In the genomic region with DNA sequence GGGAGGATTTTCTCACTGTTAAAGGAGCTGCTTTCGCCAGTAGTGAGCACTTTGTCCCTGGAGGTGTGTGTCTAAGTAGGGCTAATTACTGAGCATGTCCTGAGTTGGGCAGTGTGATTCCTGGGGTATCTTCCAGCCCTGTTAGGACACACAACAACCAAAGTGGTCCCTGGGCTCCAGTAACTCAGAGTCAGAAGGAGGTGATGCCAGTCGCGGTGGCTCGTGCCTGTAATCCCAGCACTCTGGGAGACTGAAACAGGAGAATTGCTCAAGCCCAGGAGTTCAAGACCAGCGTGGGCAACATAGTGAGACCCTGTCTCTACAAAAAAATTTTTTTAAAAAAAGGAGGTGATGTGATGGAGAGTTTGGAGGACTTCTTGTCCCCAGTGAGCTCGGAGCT, we compare ENCODE assay signal across 20 cellular contexts. TPM values are rescaled to one million over a fixed set of nuclear protein-coding genes. Genes with fewer than 3 reads are reported as not detected.
"Had no signal": no experiment of that assay in that cellular context is flagged by ENCODE, and none has a peak within 500 bp of the region (broad histone marks: within the 10 kb centered on the region; RNA-seq: fewer than 3 reads in every experiment).

No MANE protein-coding gene starts in this region.

- H3K27me3 ChIP-seq: brain microvascular endothelial cell, esophagus muscularis mucosa, gastroesophageal sphincter, heart right ventricle, left lung, upper lobe of left lung had no signal

- H3K27ac ChIP-seq: brain microvascular endothelial cell, esophagus muscularis mucosa, gastroesophageal sphincter, prostate gland, thoracic aorta had no signal

- H3K9me3 Mint-ChIP-seq: central memory CD8-positive, alpha-beta T cell; neural crest cell had no signal

- ATAC-seq: gastroesophageal sphincter, heart right ventricle, left lung had no signal

- FAIRE-seq: endothelial cell of umbilical vein had no signal

- H3K4me3 Mint-ChIP-seq: central memory CD8-positive, alpha-beta T cell; neural crest cell had no signal

- H3K9me3 ChIP-seq: esophagus muscularis mucosa, gastroesophageal sphincter, heart right ventricle, left lung, prostate gland, thoracic aorta, upper lobe of left lung had no signal

- H3K4me3 ChIP-seq: esophagus muscularis mucosa, gastroesophageal sphincter, heart right ventricle, left lung, prostate gland, skin epidermis, thoracic aorta, upper lobe of left lung had no signal

- DNase-seq: activated T-cell treated with anti-CD3 and anti-CD28 coated beads, Interleukin-2, amount 50 U/mL, for 48 hours; aorta; brain microvascular endothelial cell; cortex of kidney; effector CD4-positive, alpha-beta T cell; heart right ventricle; mammary epithelial cell had no signal

- H3K27me3 Mint-ChIP-seq: central memory CD8-positive, alpha-beta T cell had no signal

- H3K4me1 ChIP-seq: prostate gland had no signal

RNA-seq across cellular contexts. Expression of a gene that starts 50.3 kb away (rescaled TPM):
- total RNA-seq: aorta, endothelial cell of umbilical vein, heart right ventricle, kidney epithelial cell, left lung, mammary epithelial cell, neural crest cell, osteocyte, right cardiac atrium had no signal
- polyA plus RNA-seq: aorta, endothelial cell of umbilical vein, heart right ventricle, mammary epithelial cell, right cardiac atrium had no signal
